18 cellular contexts compared by ENCODE assay signal in genomic region chr11:283405-284080, GRCh38. TPM values are rescaled to one million over a fixed set of nuclear protein-coding genes. Genes with fewer than 3 reads are reported as not detected.
DNase-seq lines count a peak whose midpoint lies in the region; ATAC-seq and TF ChIP-seq lines count a peak whose summit lies in the region.
"Had no signal": no experiment of that assay in that cellular context is flagged by ENCODE, and none has a peak within 500 bp of the region (broad histone marks: within the 10 kb centered on the region; RNA-seq: fewer than 3 reads in every experiment).

No MANE protein-coding gene starts in this region.

- DNase-seq in activated CD4-positive, alpha-beta T cell treated with anti-CD3 and anti-CD28 coated beads for 36 hours, result peak; percentile 6
- no peak for DNase-seq in activated CD4-positive, alpha-beta T cell treated with anti-CD3 and anti-CD28 coated beads, Interleukin-2, amount 50 U/mL, for 48 hours
- DNase-seq in CD8-positive, alpha-beta memory T cell, result no peak
- DNase-seq in neural progenitor cell (ENCODE audit: low spot score), result no peak
- no peak for DNase-seq in effector memory CD4-positive, alpha-beta T cell
- no peak for DNase-seq in NCI-H524 (lab: John Stamatoyannopoulos, UW)
- no peak for DNase-seq in HPDE6-E6E7 (ENCODE audit: extremely low spot score)
- DNase-seq: ACHN, GF-D8, MM.1S, naive B cell had no signal

- ATAC-seq in activated CD4-positive, alpha-beta T cell treated with anti-CD3 and anti-CD28 coated beads for 36 hours, result no peak
- ATAC-seq: right lobe of liver; stimulated activated memory B cell treated with anti-CD40 and anti-IgM and Interleukin-4, amounts not matched to agents 10 μg/mL and 1 μg/mL and 100 μg/mL, for 72 hours had no signal

- intact Hi-C loops in activated CD4-positive, alpha-beta T cell treated with anti-CD3 and anti-CD28 coated beads for 36 hours (cut with DNase I, micrococcal nuclease), result no loop called here

- H3K4me2 ChIP-seq in neural progenitor cell, result no peak overlapping the region

- no peaks in the 10 kb centered on the region for H3K36me3 ChIP-seq in CD8-positive, alpha-beta memory T cell (ENCODE audit: insufficient read depth, low read length)
- no peaks in the 10 kb centered on the region for H3K36me3 ChIP-seq in neural progenitor cell
- H3K36me3 ChIP-seq in effector memory CD4-positive, alpha-beta T cell (ENCODE audit: control insufficient read depth, insufficient read depth, low read length), result no peaks in the 10 kb centered on the region
- H3K36me3 ChIP-seq: right lobe of liver, SJSA1, vagina had no signal

- H3K27ac Mint-ChIP-seq in activated CD4-positive, alpha-beta T cell treated with anti-CD3 and anti-CD28 coated beads for 36 hours, result no peak overlapping the region
- H3K27ac Mint-ChIP-seq in CD8-positive, alpha-beta memory T cell, result peak overlapping the region in 3 of 8 donors; percentile 26 to 63 (median 58)
- H3K27ac Mint-ChIP-seq in activated naive CD4-positive, alpha-beta T cell treated with anti-CD3 and anti-CD28 coated beads, Interleukin-2, amount 50 U/mL, for 24 hours, result peak overlapping the region; percentile 35
- peak overlapping the region; percentile 58 for H3K27ac Mint-ChIP-seq in neural progenitor cell
- H3K27ac Mint-ChIP-seq: stimulated activated memory B cell treated with anti-CD40 and anti-IgM and Interleukin-4, amounts not matched to agents 10 μg/mL and 1 μg/mL and 100 μg/mL, for 72 hours had no signal

- H3K9me3 Mint-ChIP-seq in activated CD4-positive, alpha-beta T cell treated with anti-CD3 and anti-CD28 coated beads for 36 hours (ENCODE audit: low read depth), result no peaks in the 10 kb centered on the region
- H3K9me3 Mint-ChIP-seq in CD8-positive, alpha-beta memory T cell, result no peaks in the 10 kb centered on the region
- no peaks in the 10 kb centered on the region for H3K9me3 Mint-ChIP-seq in activated naive CD4-positive, alpha-beta T cell treated with anti-CD3 and anti-CD28 coated beads, Interleukin-2, amount 50 U/mL, for 24 hours
- H3K9me3 Mint-ChIP-seq in neural progenitor cell, result peaks cover 3% of the 10 kb centered on the region
- H3K9me3 Mint-ChIP-seq: stimulated activated memory B cell treated with anti-CD40 and anti-IgM and Interleukin-4, amounts not matched to agents 10 μg/mL and 1 μg/mL and 100 μg/mL, for 72 hours had no signal

- no peaks in the 10 kb centered on the region for H3F3A ChIP-seq in neural progenitor cell (ENCODE audit: low read depth)

- CTCF ChIA-PET in activated CD4-positive, alpha-beta T cell treated with anti-CD3 and anti-CD28 coated beads for 36 hours (lab: Charles Lee), result interaction anchor here (0.6 to 2.3 kb wide), 6 partner anchors 22 to 228 kb away, joined by 3 to 8 read pairs (median 4); no protein-coding TSS in a partner anchor
- CTCF ChIA-PET in CD8-positive, alpha-beta memory T cell (lab: Charles Lee), result interaction anchor here (0.6 to 7.0 kb wide), 7 partner anchors 9 to 33 kb away, joined by 3 to 49 read pairs (median 4); no protein-coding TSS in a partner anchor

- peaks cover 7% of the 10 kb centered on the region for H3K36me3 Mint-ChIP-seq in activated CD4-positive, alpha-beta T cell treated with anti-CD3 and anti-CD28 coated beads for 36 hours (ENCODE audit: low read depth)
- H3K36me3 Mint-ChIP-seq in CD8-positive, alpha-beta memory T cell, result peaks cover 3 to 40% (median 5%) of the 10 kb centered on the region in 3 donors
- H3K36me3 Mint-ChIP-seq in activated naive CD4-positive, alpha-beta T cell treated with anti-CD3 and anti-CD28 coated beads, Interleukin-2, amount 50 U/mL, for 24 hours, result peaks cover 3% of the 10 kb centered on the region
- H3K36me3 Mint-ChIP-seq in neural progenitor cell, result no peaks in the 10 kb centered on the region
- H3K36me3 Mint-ChIP-seq: brain; naive B cell; stimulated activated memory B cell treated with anti-CD40 and anti-IgM and Interleukin-4, amounts not matched to agents 10 μg/mL and 1 μg/mL and 100 μg/mL, for 72 hours had no signal

- no peak overlapping the region for H3K4me3 Mint-ChIP-seq in activated CD4-positive, alpha-beta T cell treated with anti-CD3 and anti-CD28 coated beads for 36 hours
- peak overlapping the region in 6 of 7 donors; percentile 66 to 92 (median 90) for H3K4me3 Mint-ChIP-seq in CD8-positive, alpha-beta memory T cell
- peak overlapping the region; percentile 36 for H3K4me3 Mint-ChIP-seq in activated naive CD4-positive, alpha-beta T cell treated with anti-CD3 and anti-CD28 coated beads, Interleukin-2, amount 50 U/mL, for 24 hours
- no peak overlapping the region for H3K4me3 Mint-ChIP-seq in neural progenitor cell
- H3K4me3 Mint-ChIP-seq: stimulated activated memory B cell treated with anti-CD40 and anti-IgM and Interleukin-4, amounts not matched to agents 10 μg/mL and 1 μg/mL and 100 μg/mL, for 72 hours had no signal

- H3K4me3 ChIP-seq in CD8-positive, alpha-beta memory T cell (ENCODE audit: low read length), result no peak overlapping the region
- H3K4me3 ChIP-seq in neural progenitor cell, result no peak overlapping the region
- H3K4me3 ChIP-seq in effector memory CD4-positive, alpha-beta T cell (ENCODE audit: insufficient read depth, low read depth, low read length, poor library complexity, severe bottlenecking), result no peak overlapping the region
- H3K4me3 ChIP-seq: right lobe of liver, SJSA1, vagina had no signal

- H3K9me3 ChIP-seq in CD8-positive, alpha-beta memory T cell (ENCODE audit: low read length), result no peaks in the 10 kb centered on the region
- no peaks in the 10 kb centered on the region for H3K9me3 ChIP-seq in neural progenitor cell (ENCODE audit: low read depth)
- no peaks in the 10 kb centered on the region for H3K9me3 ChIP-seq in effector memory CD4-positive, alpha-beta T cell (ENCODE audit: control insufficient read depth, low read length)
- H3K9me3 ChIP-seq: right lobe of liver, vagina had no signal

- no peaks in the 10 kb centered on the region for H3K79me2 ChIP-seq in neural progenitor cell (ENCODE audit: low read depth)

- no peak overlapping the region for H3K9ac ChIP-seq in neural progenitor cell

- H3K27ac ChIP-seq in CD8-positive, alpha-beta memory T cell (ENCODE audit: low read depth, low read length), result no peak overlapping the region
- no peak overlapping the region for H3K27ac ChIP-seq in neural progenitor cell
- H3K27ac ChIP-seq in effector memory CD4-positive, alpha-beta T cell (ENCODE audit: insufficient read depth, low read length, poor library complexity, severe bottlenecking), result no peak overlapping the region
- H3K27ac ChIP-seq: right lobe of liver, SJSA1, vagina had no signal

- H2AFZ ChIP-seq in neural progenitor cell (replicated peaks), result no peak overlapping the region

- POLR2A ChIA-PET in activated CD4-positive, alpha-beta T cell treated with anti-CD3 and anti-CD28 coated beads for 36 hours (lab: Charles Lee), result interaction anchor here (0.6 to 0.8 kb wide), 2 partner anchors 8 to 75 kb away, joined by 3 to 5 read pairs; no protein-coding TSS in a partner anchor
- POLR2A ChIA-PET in CD8-positive, alpha-beta memory T cell (lab: Charles Lee), result interaction anchor here (0.6 to 1.2 kb wide), 3 partner anchors 15 to 32 kb away, joined by 3 read pairs; no protein-coding TSS in a partner anchor

- no peaks in the 10 kb centered on the region for H4K20me1 ChIP-seq in neural progenitor cell (ENCODE audit: low read depth)

- peaks cover 51% of the 10 kb centered on the region for H3K4me1 ChIP-seq in CD8-positive, alpha-beta memory T cell (ENCODE audit: insufficient read depth, low read length)
- H3K4me1 ChIP-seq in neural progenitor cell, result peaks cover 10% of the 10 kb centered on the region
- peaks cover 52% of the 10 kb centered on the region for H3K4me1 ChIP-seq in effector memory CD4-positive, alpha-beta T cell (ENCODE audit: control insufficient read depth, insufficient read depth, low read length, poor library complexity, severe bottlenecking)

- H3K27me3 Mint-ChIP-seq in activated CD4-positive, alpha-beta T cell treated with anti-CD3 and anti-CD28 coated beads for 36 hours, result peaks cover 21% of the 10 kb centered on the region
- peaks cover 0 to 9% of the 10 kb centered on the region in 2 donors for H3K27me3 Mint-ChIP-seq in CD8-positive, alpha-beta memory T cell
- peaks cover 2% of the 10 kb centered on the region for H3K27me3 Mint-ChIP-seq in activated naive CD4-positive, alpha-beta T cell treated with anti-CD3 and anti-CD28 coated beads, Interleukin-2, amount 50 U/mL, for 24 hours
- H3K27me3 Mint-ChIP-seq in neural progenitor cell (ENCODE audit: insufficient read depth, low read depth), result peaks cover 19% of the 10 kb centered on the region

- peaks cover 48% of the 10 kb centered on the region for H3K4me1 Mint-ChIP-seq in activated CD4-positive, alpha-beta T cell treated with anti-CD3 and anti-CD28 coated beads for 36 hours
- H3K4me1 Mint-ChIP-seq in CD8-positive, alpha-beta memory T cell, result peaks cover 43 to 71% (median 50%) of the 10 kb centered on the region in 3 donors
- H3K4me1 Mint-ChIP-seq in activated naive CD4-positive, alpha-beta T cell treated with anti-CD3 and anti-CD28 coated beads, Interleukin-2, amount 50 U/mL, for 24 hours, result peaks cover 56% of the 10 kb centered on the region
- H3K4me1 Mint-ChIP-seq in neural progenitor cell, result peaks cover 19% of the 10 kb centered on the region

- no peaks in the 10 kb centered on the region for H3K27me3 ChIP-seq in CD8-positive, alpha-beta memory T cell (ENCODE audit: insufficient read depth, low read length, poor library complexity, severe bottlenecking)
- H3K27me3 ChIP-seq in neural progenitor cell, result peaks cover 26% of the 10 kb centered on the region
- no peaks in the 10 kb centered on the region for H3K27me3 ChIP-seq in effector memory CD4-positive, alpha-beta T cell (replicated peaks; ENCODE audit: control insufficient read depth, insufficient read depth, low read length, poor library complexity, severe bottlenecking)
- H3K27me3 ChIP-seq: right lobe of liver had no signal

- TF ChIP-seq CTCF in neural progenitor cell (IDR thresholded peaks at IDR 0.05), result no peak

RNA-seq across cellular contexts. Expression of gene NLRP6, which starts 5.3 kb away (rescaled TPM):
- total RNA-seq in activated CD4-positive, alpha-beta T cell treated with anti-CD3 and anti-CD28 coated beads for 36 hours, result under 1 TPM; 0.32 to 0.57 TPM
- 1 to 10 TPM; 3.5 to 3.6 TPM for total RNA-seq in CD8-positive, alpha-beta memory T cell
- 11.7 TPM for polyA plus RNA-seq in CD8-positive, alpha-beta memory T cell
- total RNA-seq in neural progenitor cell (ENCODE audit: low replicate concordance), result not detected in 2 replicates
- total RNA-seq: SJSA1 had no signal

RNA-seq across cellular contexts. Expression of gene PGGHG, which starts 5.4 kb away (rescaled TPM):
- 10 to 100 TPM; 73.4 to 82.3 TPM for total RNA-seq in activated CD4-positive, alpha-beta T cell treated with anti-CD3 and anti-CD28 coated beads for 36 hours
- total RNA-seq in CD8-positive, alpha-beta memory T cell, result 10 to 100 TPM; 81.0 to 81.2 TPM
- 9.8 TPM for polyA plus RNA-seq in CD8-positive, alpha-beta memory T cell
- total RNA-seq in neural progenitor cell (ENCODE audit: low replicate concordance), result 20.5 and 44.4 TPM in 2 replicates

RNA-seq across cellular contexts. Expression of gene IFITM5, which starts 15.8 kb away (rescaled TPM):
- total RNA-seq in activated CD4-positive, alpha-beta T cell treated with anti-CD3 and anti-CD28 coated beads for 36 hours, result not detected
- total RNA-seq in CD8-positive, alpha-beta memory T cell, result not detected
- polyA plus RNA-seq in CD8-positive, alpha-beta memory T cell, result not detected
- not detected in 2 replicates for total RNA-seq in neural progenitor cell (ENCODE audit: low replicate concordance)
- total RNA-seq: liver, right lobe of liver, SJSA1, vagina had no signal
- polyA plus RNA-seq: liver had no signal

RNA-seq across cellular contexts. Expression of gene IFITM2, which starts 24.1 kb away (rescaled TPM):
- total RNA-seq in activated CD4-positive, alpha-beta T cell treated with anti-CD3 and anti-CD28 coated beads for 36 hours, result 100 to 1,000 TPM; 451 to 474 TPM
- 100 to 1,000 TPM; 132 to 142 TPM for total RNA-seq in CD8-positive, alpha-beta memory T cell
- 3,074 TPM for polyA plus RNA-seq in CD8-positive, alpha-beta memory T cell
- 10.5 and 63.9 TPM in 2 replicates for total RNA-seq in neural progenitor cell (ENCODE audit: low replicate concordance)

RNA-seq across cellular contexts. Expression of gene IFITM1, which starts 30.3 kb away (rescaled TPM):
- 100 to 1,000 TPM; 248 to 285 TPM for total RNA-seq in activated CD4-positive, alpha-beta T cell treated with anti-CD3 and anti-CD28 coated beads for 36 hours
- 10 to 100 TPM; 70.7 to 75.9 TPM for total RNA-seq in CD8-positive, alpha-beta memory T cell
- 2,153 TPM for polyA plus RNA-seq in CD8-positive, alpha-beta memory T cell
- total RNA-seq in neural progenitor cell (ENCODE audit: low replicate concordance), result 13.3 and 48.6 TPM in 2 replicates

Comparison
In these comparisons a context has a peak if more than half of its experiments do, and no peak if none do; other contexts are left out.
1. H3K4me3 Mint-ChIP-seq: peak in CD8-positive, alpha-beta memory T cell (6 of 7) and activated naive CD4-positive, alpha-beta T cell treated with anti-CD3 and anti-CD28 coated beads, Interleukin-2, amount 50 U/mL, for 24 hours (single experiment); none in activated CD4-positive, alpha-beta T cell treated with anti-CD3 and anti-CD28 coated beads for 36 hours (single experiment) and neural progenitor cell (single experiment).